6 cellular contexts compared by ENCODE assay signal in genomic region chr18:46575851-46576250, GRCh38.
"Had no signal": no experiment of that assay in that cellular context is flagged by ENCODE, and none has a peak within 500 bp of the region (broad histone marks: within the 10 kb centered on the region; RNA-seq: fewer than 3 reads in every experiment).

No MANE protein-coding gene starts in this region.

- H3K4me1 Mint-ChIP-seq: GM23338, H9 had no signal

- H3K27ac Mint-ChIP-seq: GM23338, H9, IgD-negative memory B cell had no signal

- ATAC-seq: GM23338, HepG2 had no signal

- H3K4me3 ChIP-seq: GM23338 had no signal

- DNase-seq: H9, HCEC 1CT had no signal

- H3K4me3 Mint-ChIP-seq: GM23338, H9 had no signal

- H3K27ac ChIP-seq: HL-60 had no signal
